ENCODE assay signal across 8 cellular contexts in the genomic region with DNA sequence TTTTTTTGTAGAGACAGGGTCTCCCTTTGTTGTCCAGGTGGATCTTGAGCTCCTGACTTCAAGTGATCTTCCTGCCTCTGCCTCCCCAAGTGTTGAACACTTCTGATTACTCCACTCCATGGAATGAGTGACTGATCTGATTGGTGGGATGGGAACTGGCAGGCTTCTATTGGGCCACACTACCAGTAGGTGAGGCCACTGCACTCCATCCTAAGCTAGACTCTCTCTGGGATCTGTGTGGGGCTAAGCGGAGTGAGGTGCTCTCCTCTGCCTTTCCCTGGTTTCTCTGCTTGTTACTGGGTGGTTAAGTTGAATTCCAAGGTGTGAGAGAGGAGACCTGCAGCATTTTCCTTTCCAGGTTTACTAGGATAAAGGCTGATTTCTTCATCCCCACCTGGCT.
"Had no signal": no experiment of that assay in that cellular context is flagged by ENCODE, and none has a peak within 500 bp of the region (broad histone marks: within the 10 kb centered on the region; RNA-seq: fewer than 3 reads in every experiment).

No MANE protein-coding gene starts in this region.

- H3K4me3 ChIP-seq: GM12878 had no signal

- DNase-seq: GDM1, GF-D8 had no signal

- FAIRE-seq: G401.6, GM12878, GM12891, GM12892, GM18507, GM19239 had no signal

- ATAC-seq: GM12878 had no signal
